Comparison of ENCODE assay signal across 26 cellular contexts in genomic region chr7:136026209-136026608, GRCh38. TPM values are rescaled to one million over a fixed set of nuclear protein-coding genes. Genes with fewer than 3 reads are reported as not detected.
A peak's percentile ranks its signal among the peaks of the same experiment; 100 is the strongest.
DNase-seq lines count a peak whose midpoint lies in the region; TF ChIP-seq lines count a peak whose summit lies in the region.
"Had no signal": no experiment of that assay in that cellular context is flagged by ENCODE, and none has a peak within 500 bp of the region (broad histone marks: within the 10 kb centered on the region; RNA-seq: fewer than 3 reads in every experiment).

No MANE protein-coding gene starts in this region.

- no peak overlapping the region for H2BK5ac ChIP-seq in mesenchymal stem cell (ENCODE audit: low read depth, low read length, poor library complexity, severe bottlenecking)

- H4K91ac ChIP-seq in mesenchymal stem cell (ENCODE audit: low read length) = peak overlapping the region; percentile 47

- no peaks in the 10 kb centered on the region for H3K36me3 ChIP-seq in mammary epithelial cell (ENCODE audit: insufficient read depth, low read length)
- H3K36me3 ChIP-seq in OCI-LY7 (ENCODE audit: insufficient read depth, low read length) = no peaks in the 10 kb centered on the region
- H3K36me3 ChIP-seq in mesenchymal stem cell (ENCODE audit: control insufficient read depth in 1 of 2, insufficient read depth in 2 of 2, low read depth in 1 of 2, low read length in 2 of 2) = no peaks in the 10 kb centered on the region
- H3K36me3 ChIP-seq: BLaER1 treated with 17β-estradiol and CSF1 and Interleukin-3, amounts not matched to agents 10 nM and 100 nM had no signal

- H3K4ac ChIP-seq in mesenchymal stem cell (ENCODE audit: low read depth in 1 of 2, low read length in 2 of 2) = no peak overlapping the region

- peak overlapping the region in 1 of 2 experiments; percentile 54 for H2BK12ac ChIP-seq in mesenchymal stem cell (ENCODE audit: low read length in 2 of 2)

- POLR2A ChIA-PET in MCF 10A (lab: Yijun Ruan, JAX) (no interaction called here), OCI-LY7 (lab: Charles Lee) (interaction anchor here (1.1 kb wide), 1 partner anchor 10 kb away, joined by 4 read pairs; no protein-coding TSS in a partner anchor)

- H3K4me3 Mint-ChIP-seq in MCF 10A (ENCODE audit: unreplicated experiment) = no peak overlapping the region
- peak overlapping the region; percentile 26 for H3K4me3 Mint-ChIP-seq in type B pancreatic cell
- H3K4me3 Mint-ChIP-seq: B cell; CD14-positive monocyte; CD4-positive, alpha-beta memory T cell; CD4-positive, CD25-positive, alpha-beta regulatory T cell; CD8-positive, alpha-beta memory T cell had no signal

- dilution Hi-C loops in mammary epithelial cell (cut with HindIII; ENCODE audit: low sequenced_read_pairs) = no loop called here

- no peaks in the 10 kb centered on the region for H3K79me2 ChIP-seq in mammary epithelial cell (ENCODE audit: insufficient read depth, low read length)
- H3K79me2 ChIP-seq in OCI-LY7 (ENCODE audit: insufficient read depth, low read depth, low read length) = no peaks in the 10 kb centered on the region

- H3K4me2 ChIP-seq in mammary epithelial cell (ENCODE audit: insufficient read depth, low read depth, low read length) (no peak overlapping the region), OCI-LY7 (ENCODE audit: low read length) (no peak overlapping the region), mesenchymal stem cell (ENCODE audit: low read length, poor library complexity, severe bottlenecking) (no peak overlapping the region)
- H3K4me2 ChIP-seq: A549; BLaER1 treated with 17β-estradiol and CSF1 and Interleukin-3, amounts not matched to agents 10 nM and 100 nM had no signal

- no peak overlapping the region for H3K14ac ChIP-seq in mesenchymal stem cell (ENCODE audit: low read length in 2 of 2)

- TF ChIP-seq CTCF in mammary epithelial cell (conservative IDR thresholded peaks at IDR 0.05 in 1 of 2, IDR thresholded peaks at IDR 0.05 in 1 of 2; ENCODE audit: extremely low read depth in 1 of 2, insufficient read depth in 1 of 2, low read depth in 1 of 2, low read length in 2 of 2) (no peak), MCF 10A (IDR thresholded peaks at IDR 0.05; ENCODE audit: unreplicated experiment) (no peak), OCI-LY7 (conservative IDR thresholded peaks at IDR 0.05; ENCODE audit: low read length) (no peak), type B pancreatic cell (conservative IDR thresholded peaks at IDR 0.05) (no peak)

- no peaks in the 10 kb centered on the region for H3K79me1 ChIP-seq in mesenchymal stem cell (replicated peaks; ENCODE audit: low read length, poor library complexity, severe bottlenecking)

- intact Hi-C loops in mammary epithelial cell (cut with micrococcal nuclease) = no loop called here
- intact Hi-C loops in MCF 10A (cut with micrococcal nuclease) = no loop called here
- intact Hi-C loops in OCI-LY7 (cut with micrococcal nuclease; ENCODE audit: unreplicated experiment) = no loop called here

- H3K4me3 ChIP-seq in mammary epithelial cell (replicated peaks in 1 of 3; ENCODE audit: insufficient read depth in 1 of 3, low read depth in 2 of 3, low read length in 3 of 3) (no peak overlapping the region), OCI-LY7 (ENCODE audit: low read depth, low read length, poor library complexity, severe bottlenecking) (no peak overlapping the region), mesenchymal stem cell (ENCODE audit: insufficient read depth in 1 of 2, low read depth in 1 of 2, low read length in 2 of 2) (no peak overlapping the region)
- H3K4me3 ChIP-seq: A549; BLaER1 treated with 17β-estradiol and CSF1 and Interleukin-3, amounts not matched to agents 10 nM and 100 nM; GM12878 had no signal

- H4K20me1 ChIP-seq in mammary epithelial cell (ENCODE audit: insufficient read depth, low read length) (no peaks in the 10 kb centered on the region), OCI-LY7 (ENCODE audit: insufficient read depth, low read length) (no peaks in the 10 kb centered on the region)
- H4K20me1 ChIP-seq: BLaER1 treated with 17β-estradiol and CSF1 and Interleukin-3, amounts not matched to agents 10 nM and 100 nM had no signal

- H3K4me1 ChIP-seq in mammary epithelial cell (ENCODE audit: insufficient read depth, low read length) (no peaks in the 10 kb centered on the region), OCI-LY7 (ENCODE audit: insufficient read depth, low read length, poor library complexity, severe bottlenecking) (no peaks in the 10 kb centered on the region), mesenchymal stem cell (ENCODE audit: control insufficient read depth, insufficient read depth, low read depth, low read length) (no peaks in the 10 kb centered on the region)
- H3K4me1 ChIP-seq: A549; BLaER1 treated with 17β-estradiol and CSF1 and Interleukin-3, amounts not matched to agents 10 nM and 100 nM had no signal

- H3K36me3 Mint-ChIP-seq in MCF 10A (ENCODE audit: insufficient read depth, unreplicated experiment) = no peaks in the 10 kb centered on the region
- H3K36me3 Mint-ChIP-seq in type B pancreatic cell = no peaks in the 10 kb centered on the region
- H3K36me3 Mint-ChIP-seq: CD14-positive monocyte had no signal

- H3K9me3 Mint-ChIP-seq in MCF 10A (ENCODE audit: unreplicated experiment) = no peaks in the 10 kb centered on the region
- H3K9me3 Mint-ChIP-seq in type B pancreatic cell = peaks cover 11% of the 10 kb centered on the region
- H3K9me3 Mint-ChIP-seq: CD4-positive, alpha-beta memory T cell; CD8-positive, alpha-beta memory T cell had no signal

- H3K9me2 ChIP-seq in OCI-LY7 (ENCODE audit: insufficient read depth, low read length) = no peaks in the 10 kb centered on the region

- WGBS in mammary epithelial cell (ENCODE audit: low coverage, missing lambda C conversion rate) = 13% methylated on average over 2 of the region's 2 CpGs
- 91% methylated on average over 2 of the region's 2 CpGs for WGBS in mesenchymal stem cell

- H3K27me3 Mint-ChIP-seq in MCF 10A (ENCODE audit: insufficient read depth, unreplicated experiment) = peaks cover 18% of the 10 kb centered on the region
- H3K27me3 Mint-ChIP-seq in type B pancreatic cell = peaks cover 5% of the 10 kb centered on the region
- H3K27me3 Mint-ChIP-seq: B cell; CD4-positive, alpha-beta memory T cell; CD4-positive, CD25-positive, alpha-beta regulatory T cell; CD8-positive, alpha-beta memory T cell had no signal

- H3K18ac ChIP-seq in mesenchymal stem cell (ENCODE audit: low read depth in 1 of 2, low read length in 2 of 2) = no peak overlapping the region

- H3K23ac ChIP-seq in mesenchymal stem cell (ENCODE audit: low read length in 2 of 2) = no peak overlapping the region

- H3K4me1 Mint-ChIP-seq in MCF 10A (ENCODE audit: insufficient read depth, unreplicated experiment) (peaks cover 4% of the 10 kb centered on the region), type B pancreatic cell (ENCODE audit: unreplicated experiment) (no peaks in the 10 kb centered on the region)
- H3K4me1 Mint-ChIP-seq: CD14-positive monocyte had no signal

- H2BK120ac ChIP-seq in mesenchymal stem cell (ENCODE audit: low read depth, low read length) = no peak overlapping the region

- no peak overlapping the region for H3K27ac ChIP-seq in mammary epithelial cell (ENCODE audit: insufficient read depth, low read depth, low read length)
- H3K27ac ChIP-seq in OCI-LY7 (ENCODE audit: low read depth, low read length, poor library complexity, severe bottlenecking) = no peak overlapping the region
- H3K27ac ChIP-seq in mesenchymal stem cell (ENCODE audit: low read length, poor library complexity, severe bottlenecking) = no peak overlapping the region
- H3K27ac ChIP-seq: 22Rv1; A549; BLaER1 treated with 17β-estradiol and CSF1 and Interleukin-3, amounts not matched to agents 10 nM and 100 nM had no signal

- no peak for DNase-seq in mammary epithelial cell
- no peak for DNase-seq in MCF 10A (ENCODE audit: unreplicated experiment)
- DNase-seq in OCI-LY7 (ENCODE audit: low spot score) = no peak
- no peak for DNase-seq in mesenchymal stem cell
- no peak for DNase-seq in type B pancreatic cell (ENCODE audit: extremely low spot score, unreplicated experiment)
- no peak for DNase-seq in stimulated activated CD8-positive, alpha-beta memory T cell treated with anti-CD3 and anti-CD28 coated beads, Interleukin-4, amount 100 ng/mL, for 48 hours
- DNase-seq in T-helper 1 cell = no peak
- no peak for DNase-seq in stimulated activated CD4-positive, alpha-beta T cell treated with anti-CD3 and anti-CD28 coated beads, Interleukin-4, amount 100 ng/mL, for 24 hours
- DNase-seq: AML-193; CD4-positive, alpha-beta memory T cell; CD4-positive, CD25-positive, alpha-beta regulatory T cell; CD8-positive, alpha-beta memory T cell; COR-L47; DMS 273 treated with DMSO at 0.1 percent for 48 hours; DMS153; DMS53; DMS79; DND-41; EL; GDM1 had no signal

- H2BK15ac ChIP-seq in mesenchymal stem cell (ENCODE audit: low read depth, poor library complexity, severe bottlenecking) = no peak overlapping the region

- CTCF ChIA-PET in mammary epithelial cell (lab: Charles Lee; ENCODE audit: low non-redundant PET) (no interaction called here), MCF 10A (lab: Yijun Ruan, JAX) (interaction anchor here (0.8 to 2.4 kb wide), 3 partner anchors 17 to 225 kb away, joined by 3 to 12 read pairs (median 5); no protein-coding TSS in a partner anchor), OCI-LY7 (lab: Charles Lee; ENCODE audit: unreplicated experiment) (no interaction called here)

- H3K27me3 ChIP-seq in mammary epithelial cell (ENCODE audit: insufficient read depth, low read length) (no peaks in the 10 kb centered on the region), mesenchymal stem cell (ENCODE audit: control insufficient read depth in 1 of 2, insufficient read depth in 1 of 2, low read length in 2 of 2) (peaks cover 0 to 6% of the 10 kb centered on the region in 2 experiments)
- H3K27me3 ChIP-seq: BLaER1 treated with 17β-estradiol and CSF1 and Interleukin-3, amounts not matched to agents 10 nM and 100 nM had no signal

- H3K9me3 ChIP-seq in mammary epithelial cell (replicated peaks; ENCODE audit: insufficient read depth, low read length) = no peaks in the 10 kb centered on the region
- no peaks in the 10 kb centered on the region for H3K9me3 ChIP-seq in OCI-LY7 (ENCODE audit: low read length)
- no peaks in the 10 kb centered on the region for H3K9me3 ChIP-seq in mesenchymal stem cell (ENCODE audit: control insufficient read depth, low read length)
- H3K9me3 ChIP-seq: A549; BLaER1 treated with 17β-estradiol and CSF1 and Interleukin-3, amounts not matched to agents 10 nM and 100 nM had no signal

- no peak overlapping the region for H4K8ac ChIP-seq in mesenchymal stem cell (ENCODE audit: low read length)

- BruUV-seq in mammary epithelial cell (replicated peaks; lab: Mats Ljungman, UMichigan) (no TSS peak), MCF 10A (replicated peaks; lab: Mats Ljungman, UMichigan) (no TSS peak), OCI-LY7 (replicated peaks; lab: Mats Ljungman, UMichigan) (no TSS peak)

- no peak overlapping the region for H3K9ac ChIP-seq in mammary epithelial cell (ENCODE audit: insufficient read depth, low read length)
- H3K9ac ChIP-seq in mesenchymal stem cell (ENCODE audit: low read length) = no peak overlapping the region
- H3K9ac ChIP-seq: BLaER1 treated with 17β-estradiol and CSF1 and Interleukin-3, amounts not matched to agents 10 nM and 100 nM had no signal

- H2AK5ac ChIP-seq in mesenchymal stem cell (ENCODE audit: low read length, severe bottlenecking) = no peak overlapping the region

- in situ Hi-C loops in mammary epithelial cell (cut with MboI; ENCODE audit: low sequenced_read_pairs in 2 of 2) = no loop called here

- peak overlapping the region; percentile 35 for H2AFZ ChIP-seq in mammary epithelial cell (ENCODE audit: low read depth, low read length)
- 0 out of 2 replicates have a peak overlapping the region, but pooled peaks have one; percentile 15 for H2AFZ ChIP-seq in OCI-LY7 (ENCODE audit: low read length)
- no peak overlapping the region for H2AFZ ChIP-seq in mesenchymal stem cell (ENCODE audit: low read depth, low read length)

- no peak overlapping the region for H3K27ac Mint-ChIP-seq in MCF 10A (ENCODE audit: low read depth, unreplicated experiment)
- H3K27ac Mint-ChIP-seq in type B pancreatic cell = no peak overlapping the region
- H3K27ac Mint-ChIP-seq: B cell; CD14-positive monocyte; CD4-positive, alpha-beta memory T cell; CD4-positive, CD25-positive, alpha-beta regulatory T cell; CD8-positive, alpha-beta memory T cell had no signal

RNA-seq across cellular contexts. Expression of gene MTPN, which starts 49.0 kb away (rescaled TPM):
- total RNA-seq in mammary epithelial cell = 100 to 1,000 TPM; 151 to 173 TPM
- polyA plus RNA-seq in mammary epithelial cell = 94.0 TPM
- polyA minus RNA-seq in mammary epithelial cell = 116 TPM
- 153 and 178 TPM in 2 replicates for total RNA-seq in MCF 10A (2022)
- total RNA-seq in OCI-LY7 (2014; rRNA removed; shearing (Covaris generic)) = 83.9 and 91.3 TPM in 2 replicates
- total RNA-seq in OCI-LY7 (2022) = 281 and 346 TPM in 2 replicates
- 156 TPM for polyA plus RNA-seq in mesenchymal stem cell (2013, experiment 1 of 2)
- 152 TPM for polyA plus RNA-seq in mesenchymal stem cell (2013, experiment 2 of 2)
- 104 and 110 TPM in 2 replicates for total RNA-seq in type B pancreatic cell (ENCODE audit: low replicate concordance)
